In genomic region chr4:165111906-165112257, GRCh38 we compare ENCODE assay signal across 1 cellular context.
TF ChIP-seq lines count a peak whose summit lies in the region.

No MANE protein-coding gene starts in this region.

TF ChIP-seq in HCT116, 20 proteins besides CTCF, POLR2A, EP300 and RAD21 (continued from another document):
- TF ChIP-seq POLR2AphosphoS5 (IDR thresholded peaks at IDR 0.05; ENCODE audit: low read depth, low read length) (no peak), ZBTB33 (IDR thresholded peaks at IDR 0.05; ENCODE audit: extremely low read depth, insufficient replicate concordance, low read length) (no peak), CEBPB (IDR thresholded peaks at IDR 0.05; ENCODE audit: low read depth) (no peak)
